Comparison of ENCODE assay signal across 1 cellular context in the genomic region with DNA sequence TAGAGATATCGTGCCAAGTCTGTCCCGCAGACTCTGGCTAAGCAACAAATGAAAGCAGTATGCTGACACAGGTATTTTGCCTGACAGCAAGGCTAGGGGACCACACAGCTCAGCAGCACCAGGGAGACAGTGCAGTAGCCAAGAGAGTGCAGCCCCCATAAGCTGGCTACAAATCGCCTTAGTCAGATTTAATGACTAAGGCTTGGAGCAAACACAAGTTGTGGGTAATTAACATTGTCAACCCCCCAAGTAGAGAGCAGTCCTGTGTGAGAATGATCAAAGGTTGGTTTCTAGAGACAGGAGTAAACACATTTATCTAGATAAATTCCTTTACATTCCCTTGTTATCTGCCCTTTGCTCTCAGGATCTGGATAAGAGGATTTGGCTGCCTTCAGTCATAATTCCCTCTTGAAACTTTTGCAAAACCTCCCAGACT.
TF ChIP-seq lines count a peak whose summit lies in the region.

No MANE protein-coding gene starts in this region.

TF ChIP-seq in WTC11, 78 proteins besides CTCF, POLR2A, EP300 and RAD21 (continued from another document):
- TF ChIP-seq, protein P1, sequence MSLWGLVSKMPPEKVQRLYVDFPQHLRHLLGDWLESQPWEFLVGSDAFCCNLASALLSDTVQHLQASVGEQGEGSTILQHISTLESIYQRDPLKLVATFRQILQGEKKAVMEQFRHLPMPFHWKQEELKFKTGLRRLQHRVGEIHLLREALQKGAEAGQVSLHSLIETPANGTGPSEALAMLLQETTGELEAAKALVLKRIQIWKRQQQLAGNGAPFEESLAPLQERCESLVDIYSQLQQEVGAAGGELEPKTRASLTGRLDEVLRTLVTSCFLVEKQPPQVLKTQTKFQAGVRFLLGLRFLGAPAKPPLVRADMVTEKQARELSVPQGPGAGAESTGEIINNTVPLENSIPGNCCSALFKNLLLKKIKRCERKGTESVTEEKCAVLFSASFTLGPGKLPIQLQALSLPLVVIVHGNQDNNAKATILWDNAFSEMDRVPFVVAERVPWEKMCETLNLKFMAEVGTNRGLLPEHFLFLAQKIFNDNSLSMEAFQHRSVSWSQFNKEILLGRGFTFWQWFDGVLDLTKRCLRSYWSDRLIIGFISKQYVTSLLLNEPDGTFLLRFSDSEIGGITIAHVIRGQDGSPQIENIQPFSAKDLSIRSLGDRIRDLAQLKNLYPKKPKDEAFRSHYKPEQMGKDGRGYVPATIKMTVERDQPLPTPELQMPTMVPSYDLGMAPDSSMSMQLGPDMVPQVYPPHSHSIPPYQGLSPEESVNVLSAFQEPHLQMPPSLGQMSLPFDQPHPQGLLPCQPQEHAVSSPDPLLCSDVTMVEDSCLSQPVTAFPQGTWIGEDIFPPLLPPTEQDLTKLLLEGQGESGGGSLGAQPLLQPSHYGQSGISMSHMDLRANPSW (CRISPR knock-in tag; conservative IDR thresholded peaks at IDR 0.05; ENCODE audit: low read depth): no peak
- TF ChIP-seq CDX4 (CRISPR knock-in tag; IDR thresholded peaks at IDR 0.05; ENCODE audit: borderline replicate concordance) (no peak), CBFB (CRISPR knock-in tag; IDR thresholded peaks at IDR 0.05; ENCODE audit: low read depth) (no peak), FOXK1 (CRISPR knock-in tag; IDR thresholded peaks at IDR 0.05) (no peak), SP1 (CRISPR knock-in tag; conservative IDR thresholded peaks at IDR 0.05) (no peak)
TF ChIP-seq in WTC11: peak in this region for 0.
